ENCODE assay signal across 8 cellular contexts in the genomic region with DNA sequence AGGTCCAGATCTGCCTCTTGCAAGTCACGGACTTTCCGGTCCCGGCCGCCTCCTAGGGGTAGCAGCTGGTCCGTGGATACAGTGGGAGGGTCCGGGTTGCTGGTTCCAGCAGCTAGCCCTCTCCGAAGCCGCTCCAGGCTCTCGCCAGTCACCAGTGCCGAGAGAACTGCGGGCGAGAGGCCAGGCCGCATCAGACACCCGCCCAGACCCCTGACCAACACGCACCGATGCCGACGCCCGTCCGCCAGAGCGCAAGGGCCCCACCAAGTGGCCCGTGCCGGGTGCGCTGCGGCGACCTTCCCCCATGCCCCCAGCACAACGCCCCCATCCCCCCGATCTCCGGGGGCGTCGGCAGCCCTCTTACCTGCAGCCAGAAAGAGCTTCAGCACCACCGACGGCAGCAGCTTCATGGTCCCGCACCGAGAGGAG. TPM values are rescaled to one million over a fixed set of nuclear protein-coding genes. Genes with fewer than 3 reads are reported as not detected.
DNase-seq lines count a peak whose midpoint lies in the region; ATAC-seq, FAIRE-seq and TF ChIP-seq lines count a peak whose summit lies in the region.

No MANE protein-coding gene starts in this region.

- H3K4me3 Mint-ChIP-seq in T-helper 17 cell, result peak overlapping the region; percentile 89

- H3K4me3 ChIP-seq in AG04450 (ENCODE audit: low read depth, low read length) (peak overlapping the region; percentile 78), esophagus muscularis mucosa (peak overlapping the region; percentile 65 to 87 (median 77))

- ATAC-seq in GM18505 (IDR thresholded peaks at IDR 0.05; ENCODE audit: unreplicated experiment), result peak; percentile 29
- ATAC-seq in HG03354 (IDR thresholded peaks at IDR 0.05; ENCODE audit: poor library complexity, severe bottlenecking, unreplicated experiment), result peak; percentile 26
- no peak for ATAC-seq in T-helper 17 cell

- no peak overlapping the region for H3K27ac ChIP-seq in AG04450 (ENCODE audit: low read depth, low read length)
- peak overlapping the region; percentile 76 to 88 (median 86) for H3K27ac ChIP-seq in esophagus muscularis mucosa (replicated peaks in 1 of 4)

- H3K27me3 ChIP-seq in AG04450 (ENCODE audit: control insufficient read depth, insufficient read depth, low read length) (no peaks in the 10 kb centered on the region), esophagus muscularis mucosa (no peaks in the 10 kb centered on the region)

- TF ChIP-seq EP300 in esophagus muscularis mucosa (IDR thresholded peaks at IDR 0.05), result no peak

- H3K27ac Mint-ChIP-seq in T-helper 17 cell, result peak overlapping the region; percentile 14

- H3K9me3 ChIP-seq in AG04450 (ENCODE audit: control insufficient read depth, insufficient read depth, low read length) (no peaks in the 10 kb centered on the region), T-helper 17 cell (ENCODE audit: control insufficient read depth, low read length, poor library complexity, severe bottlenecking) (no peaks in the 10 kb centered on the region), esophagus muscularis mucosa (no peaks in the 10 kb centered on the region)

- peaks cover 2% of the 10 kb centered on the region for H3K36me3 Mint-ChIP-seq in T-helper 17 cell (ENCODE audit: low read depth)

- 12% methylated on average over 10 of the region's 35 CpGs for WGBS in esophagus muscularis mucosa

- H3K36me3 ChIP-seq in esophagus muscularis mucosa, result peaks cover 0 to 32% (median 9%) of the 10 kb centered on the region in 4 donors

- DNase-seq in AG04450 (ENCODE audit: low read depth, low spot score), result no peak
- no peak for DNase-seq in T-helper 17 cell
- no peak for DNase-seq in esophagus muscularis mucosa (ENCODE audit: extremely low spot score)
- peak; percentile 45 for DNase-seq in mucosa of gallbladder (ENCODE audit: low spot score)
- DNase-seq in urothelium cell line (ENCODE audit: low spot score), result peak; percentile 48
- no peak for DNase-seq in NCI-H774 (lab: John Stamatoyannopoulos, UW)

- H3K4me1 ChIP-seq in esophagus muscularis mucosa, result peaks cover 55 to 72% (median 64%) of the 10 kb centered on the region in 4 donors

- no peak for FAIRE-seq in urothelium cell line (lab: Jason Lieb, UNC)

- POLR2A ChIA-PET in AG04450 (lab: Yijun Ruan, JAX), result interaction anchor here (0.6 to 3.2 kb wide), 22 partner anchors 8 to 171 kb away, joined by 3 to 62 read pairs (median 6); a partner anchor contains a TSS

- H3K27me3 Mint-ChIP-seq in T-helper 17 cell, result no peaks in the 10 kb centered on the region

- H3K4me1 Mint-ChIP-seq in T-helper 17 cell, result peaks cover 25% of the 10 kb centered on the region

- intact Hi-C loops in esophagus muscularis mucosa (cut with DNase I), result loop anchor here (5.0 kb wide), 1 partner anchor 44 kb away; a partner anchor contains a TSS

- no peak for TF ChIP-seq POLR2A in GM18505 (IDR thresholded peaks at IDR 0.05; ENCODE audit: borderline replicate concordance, extremely low read depth, insufficient read depth, insufficient read length)
- TF ChIP-seq POLR2A in esophagus muscularis mucosa (IDR thresholded peaks at IDR 0.05; ENCODE audit: low read depth), result no peak

- TF ChIP-seq CTCF in AG04450 (IDR thresholded peaks at IDR 0.05; ENCODE audit: low read depth, low read length) (peak; percentile 53), esophagus muscularis mucosa (IDR thresholded peaks at IDR 0.05) (peak; percentile 38 to 54 (median 46))

- CTCF ChIA-PET in AG04450 (lab: Charles Lee), result interaction anchor here (0.5 to 18.1 kb wide), 29 partner anchors 9 to 238 kb away, joined by 3 to 806 read pairs (median 6); a partner anchor contains a TSS

RNA-seq across cellular contexts. Expression of a gene that starts 0.5 kb away (rescaled TPM):
- 6.6 and 7.0 TPM in 2 replicates for polyA plus RNA-seq in AG04450 (2011; rRNA removed)
- 2.2 and 3.3 TPM in 2 replicates for polyA minus RNA-seq in AG04450 (2011; rRNA and poly(A)+ RNA removed)
- 1 to 10 TPM; 3.2 to 7.3 TPM for total RNA-seq in T-helper 17 cell
- 10 to 100 TPM in 1 of 4 donors, 1 to 10 TPM in 3; 6.6 to 20.0 (median 8.2) TPM for total RNA-seq in esophagus muscularis mucosa
- total RNA-seq in mucosa of gallbladder, result 21.2 TPM

RNA-seq across cellular contexts. Expression of a gene that starts 14.1 kb away (rescaled TPM):
- not detected in 2 replicates for polyA plus RNA-seq in AG04450 (2011; rRNA removed)
- not detected in 2 replicates for polyA minus RNA-seq in AG04450 (2011; rRNA and poly(A)+ RNA removed)
- total RNA-seq in T-helper 17 cell, result not detected
- not detected for total RNA-seq in esophagus muscularis mucosa
- 0.86 TPM for total RNA-seq in mucosa of gallbladder

RNA-seq across cellular contexts. Expression of a gene that starts 43.0 kb away (rescaled TPM):
- polyA plus RNA-seq in AG04450 (2011; rRNA removed), result 112 TPM in 2 replicates
- 63.8 and 90.4 TPM in 2 replicates for polyA minus RNA-seq in AG04450 (2011; rRNA and poly(A)+ RNA removed)
- 10 to 100 TPM; 33.4 to 35.2 TPM for total RNA-seq in T-helper 17 cell
- total RNA-seq in esophagus muscularis mucosa, result 100 to 1,000 TPM in 2 of 4 donors, 10 to 100 TPM in 2; 84.8 to 126 (median 101) TPM
- total RNA-seq in mucosa of gallbladder, result 41.8 TPM

RNA-seq across cellular contexts. Expression of a gene that starts 55.7 kb away (rescaled TPM):
- polyA plus RNA-seq in AG04450 (2011; rRNA removed), result 54.3 and 56.6 TPM in 2 replicates
- 62.4 and 93.9 TPM in 2 replicates for polyA minus RNA-seq in AG04450 (2011; rRNA and poly(A)+ RNA removed)
- total RNA-seq in T-helper 17 cell (100 to 1,000 TPM; 223 to 228 TPM), esophagus muscularis mucosa (10 to 100 TPM; 58.3 to 94.3 (median 62.2) TPM), mucosa of gallbladder (116 TPM)

Comparison
In these comparisons a context has a peak if more than half of its experiments do, and no peak if none do; other contexts are left out.
1. DNase-seq: peak in mucosa of gallbladder (single experiment) and urothelium cell line (single experiment); none in AG04450 (single experiment), T-helper 17 cell (0 of 3), esophagus muscularis mucosa (single experiment) and NCI-H774 (single experiment).